ENCODE assay signal across 31 cellular contexts in genomic region chr16:66776457-66776856, GRCh38. TPM values are rescaled to one million over a fixed set of nuclear protein-coding genes. Genes with fewer than 3 reads are reported as not detected.
"Had no signal": no experiment of that assay in that cellular context is flagged by ENCODE, and none has a peak within 500 bp of the region (broad histone marks: within the 10 kb centered on the region; RNA-seq: fewer than 3 reads in every experiment).

No MANE protein-coding gene starts in this region.

- H3K9me3 ChIP-seq: ascending aorta had no signal

- H3K4me3 ChIP-seq: ascending aorta, cardiac muscle cell had no signal

- H3K27ac ChIP-seq: ascending aorta, cardiac muscle cell, VCaP had no signal

- H3K4me1 ChIP-seq: ascending aorta had no signal

- ATAC-seq: activated CD8-positive, alpha-beta T cell treated with anti-CD3 and anti-CD28 coated beads for 36 hours; activated naive CD8-positive, alpha-beta T cell treated with anti-CD3 and anti-CD28 coated beads, Interleukin-2, amount 50 U/mL, for 24 hours had no signal

- H3K36me3 ChIP-seq: ascending aorta, cardiac muscle cell had no signal

- DNase-seq: activated B cell treated with CpG ODN at 0.5 μM for 24 hours; activated CD4-positive, alpha-beta memory T cell treated with anti-CD3 and anti-CD28 coated beads for 36 hours; activated CD4-positive, alpha-beta T cell treated with anti-CD3 and anti-CD28 coated beads for 4 hours; activated CD4-positive, alpha-beta T cell treated with anti-CD3 and anti-CD28 coated beads, Interleukin-2, amount 10 ng/mL, durations not matched to agents 24 days and 14 days; activated CD4-positive, alpha-beta T cell treated with anti-CD3 and anti-CD28 coated beads, Interleukin-2, amount 50 U/mL, for 1 hour; activated CD4-positive, alpha-beta T cell treated with anti-CD3 and anti-CD28 coated beads, Interleukin-2, amount 50 U/mL, for 4 hours; activated CD4-positive, CD25-positive, alpha-beta regulatory T cell treated with anti-CD3 and anti-CD28 coated beads, Interleukin-2, amount 50 U/mL, for 72 hours; activated CD8-positive, alpha-beta memory T cell treated with anti-CD3 and anti-CD28 coated beads, Interleukin-2, amount 50 U/mL, for 4 hours; activated CD8-positive, alpha-beta T cell treated with anti-CD3 and anti-CD28 coated beads for 36 hours; activated effector memory CD4-positive, alpha-beta T cell treated with Interleukin-2 at 50 U/mL for 16 hours; activated gamma-delta T cell; activated naive CD4-positive, alpha-beta T cell treated with anti-CD3 and anti-CD28 coated beads, Interleukin-2, amount 10 ng/mL, durations not matched to agents 7 days and 5 days; activated naive CD4-positive, alpha-beta T cell treated with Interleukin-2 at 50 U/mL for 16 hours; activated naive CD8-positive, alpha-beta T cell treated with anti-CD3 and anti-CD28 coated beads, Interleukin-2, amount 10 ng/mL, durations not matched to agents 7 days and 5 days; activated naive CD8-positive, alpha-beta T cell treated with anti-CD3 and anti-CD28 coated beads, Interleukin-2, amount 50 U/mL, for 24 hours; activated T-cell treated with anti-CD3 and anti-CD28 coated beads for 4 hours; activated T-cell treated with anti-CD3 and anti-CD28 coated beads, Interleukin-2, amount 50 U/mL, for 1 hour; activated T-cell treated with anti-CD3 and anti-CD28 coated beads, Interleukin-2, amount 50 U/mL, for 48 hours; amygdala; anterior cingulate cortex; caudate nucleus; cerebellar nuclear complex; T-helper 1 cell; T-helper 2 cell; T-helper 9 cell had no signal

- FAIRE-seq: bronchial epithelial cell, TTC549 had no signal

- H3K27me3 ChIP-seq: ascending aorta, cardiac muscle cell had no signal

RNA-seq across cellular contexts. Expression of gene TERB1, which starts 24.9 kb away (rescaled TPM):
- total RNA-seq: activated B cell treated with CpG ODN at 0.5 μM for 24 hours; activated CD4-positive, alpha-beta memory T cell treated with anti-CD3 and anti-CD28 coated beads for 36 hours; activated naive CD8-positive, alpha-beta T cell treated with anti-CD3 and anti-CD28 coated beads, Interleukin-2, amount 10 ng/mL, durations not matched to agents 7 days and 5 days; ascending aorta; cardiac muscle cell had no signal
- polyA plus RNA-seq: adipose tissue, cardiac muscle cell had no signal
